In genomic region chr5:111144352-111144930, GRCh38 we compare ENCODE assay signal across 10 cellular contexts.
DNase-seq lines count a peak whose midpoint lies in the region; ATAC-seq and TF ChIP-seq lines count a peak whose summit lies in the region.
"Had no signal": no experiment of that assay in that cellular context is flagged by ENCODE, and none has a peak within 500 bp of the region (broad histone marks: within the 10 kb centered on the region; RNA-seq: fewer than 3 reads in every experiment).

No MANE protein-coding gene starts in this region.

- TF ChIP-seq POLR2A in GM18505 (IDR thresholded peaks at IDR 0.05; ENCODE audit: borderline replicate concordance, extremely low read depth, insufficient read depth, insufficient read length) = no peak

- ATAC-seq in GM18505 (IDR thresholded peaks at IDR 0.05; ENCODE audit: unreplicated experiment) (peak; percentile 97), GM21381 (IDR thresholded peaks at IDR 0.05; ENCODE audit: unreplicated experiment) (peak; percentile 97), HG03108 (IDR thresholded peaks at IDR 0.05; ENCODE audit: unreplicated experiment) (peak; percentile 95)

- peak; percentile 17 for DNase-seq in dedifferentiated amniotic fluid mesenchymal stem cell (ENCODE audit: extremely low spot score)
- no peak for DNase-seq in effector memory CD4-positive, alpha-beta T cell
- no peak for DNase-seq in WERI-Rb-1
- no peak for DNase-seq in epidermal melanocyte (ENCODE audit: insufficient read length, low spot score)
- no peak for DNase-seq in RPMI8226
- DNase-seq: effector CD4-positive, alpha-beta T cell had no signal

- H3K4me3 ChIP-seq in effector memory CD4-positive, alpha-beta T cell (ENCODE audit: insufficient read depth, low read depth, low read length, poor library complexity, severe bottlenecking) = no peak overlapping the region
- H3K4me3 ChIP-seq in WERI-Rb-1 (ENCODE audit: low read depth, low read length) = no peak overlapping the region
- H3K4me3 ChIP-seq: thoracic aorta had no signal

- no peaks in the 10 kb centered on the region for H3K9me3 ChIP-seq in effector memory CD4-positive, alpha-beta T cell (ENCODE audit: control insufficient read depth, low read length)
- no peaks in the 10 kb centered on the region for H3K9me3 ChIP-seq in WERI-Rb-1 (ENCODE audit: severe bottlenecking)
- H3K9me3 ChIP-seq: thoracic aorta had no signal

- TF ChIP-seq CTCF in WERI-Rb-1 (IDR thresholded peaks at IDR 0.05; ENCODE audit: low read depth, low read length) = no peak

- no peaks in the 10 kb centered on the region for H3K4me1 ChIP-seq in effector memory CD4-positive, alpha-beta T cell (ENCODE audit: control insufficient read depth, insufficient read depth, low read length, poor library complexity, severe bottlenecking)

- H3K27me3 ChIP-seq in effector memory CD4-positive, alpha-beta T cell (replicated peaks; ENCODE audit: control insufficient read depth, insufficient read depth, low read length, poor library complexity, severe bottlenecking) = no peaks in the 10 kb centered on the region
- no peaks in the 10 kb centered on the region for H3K27me3 ChIP-seq in WERI-Rb-1 (ENCODE audit: insufficient read depth, low read depth, severe bottlenecking)

- no peaks in the 10 kb centered on the region for H3K36me3 ChIP-seq in effector memory CD4-positive, alpha-beta T cell (ENCODE audit: control insufficient read depth, insufficient read depth, low read length)
- H3K36me3 ChIP-seq in WERI-Rb-1 = no peaks in the 10 kb centered on the region
- H3K36me3 ChIP-seq: thoracic aorta had no signal

- H3K27ac ChIP-seq in effector memory CD4-positive, alpha-beta T cell (ENCODE audit: insufficient read depth, low read length, poor library complexity, severe bottlenecking) = no peak overlapping the region
- no peak overlapping the region for H3K27ac ChIP-seq in WERI-Rb-1
- H3K27ac ChIP-seq: thoracic aorta had no signal
